ENCODE assay signal across 10 cellular contexts in genomic region chr1:109250454-109251276, GRCh38. TPM values are rescaled to one million over a fixed set of nuclear protein-coding genes. Genes with fewer than 3 reads are reported as not detected.
DNase-seq lines count a peak whose midpoint lies in the region; ATAC-seq, FAIRE-seq and TF ChIP-seq lines count a peak whose summit lies in the region.
"Had no signal": no experiment of that assay in that cellular context is flagged by ENCODE, and none has a peak within 500 bp of the region (broad histone marks: within the 10 kb centered on the region; RNA-seq: fewer than 3 reads in every experiment).

No MANE protein-coding gene starts in this region.

- H3K27ac Mint-ChIP-seq in neural progenitor cell, result no peak overlapping the region

- no peaks in the 10 kb centered on the region for H3K9me3 ChIP-seq in Karpas-422 (ENCODE audit: low read length)
- no peaks in the 10 kb centered on the region; a peak in 2 of 4 replicates for H3K9me3 ChIP-seq in H1 (ENCODE audit: insufficient read depth in 2 of 2, low read depth in 1 of 2, low read length in 1 of 2)
- H3K9me3 ChIP-seq in neural progenitor cell (ENCODE audit: low read depth), result no peaks in the 10 kb centered on the region
- no peaks in the 10 kb centered on the region for H3K9me3 ChIP-seq in colonic mucosa

- no peak overlapping the region for H2BK20ac ChIP-seq in H1 (ENCODE audit: low read length)

- H3K27ac ChIP-seq in C4-2B, result peak overlapping the region; percentile 57; the same call in 1 of the 2 replicates
- H3K27ac ChIP-seq in Karpas-422 (ENCODE audit: low read length), result no peak overlapping the region
- H3K27ac ChIP-seq in H1 (ENCODE audit: low read depth, low read length), result no peak overlapping the region
- no peak overlapping the region for H3K27ac ChIP-seq in neural progenitor cell
- no peak overlapping the region for H3K27ac ChIP-seq in colonic mucosa

- FAIRE-seq in H1 (lab: Jason Lieb, UNC), result no peak
- FAIRE-seq: colon had no signal

- DNase-seq in Karpas-422 (no peak), H1 (ENCODE audit: low read depth in 1 of 2, low spot score in 2 of 2) (no peak), neural progenitor cell (ENCODE audit: low spot score) (no peak), mucosa of gallbladder (ENCODE audit: low spot score) (no peak), colonic mucosa (no peak), Ammon's horn (ENCODE audit: low spot score) (no peak)
- DNase-seq: NCI-H187 had no signal

- H3K4me1 ChIP-seq in Karpas-422 (ENCODE audit: low read length) (peaks cover 18% of the 10 kb centered on the region), H1 (replicated peaks in 1 of 4; ENCODE audit: control insufficient read depth in 3 of 4, insufficient read depth in 4 of 4, low read length in 3 of 4) (peaks cover 5 to 39% (median 36%) of the 10 kb centered on the region in 4 experiments), neural progenitor cell (peaks cover 42% of the 10 kb centered on the region), colonic mucosa (no peaks in the 10 kb centered on the region)

- no peak overlapping the region for H3K4ac ChIP-seq in H1 (replicated peaks; ENCODE audit: insufficient read length, low read depth, low read length)

- 0 out of 2 replicates have a peak, but pooled peaks cover 5% of the 10 kb centered on the region for H4K20me1 ChIP-seq in Karpas-422 (ENCODE audit: insufficient read depth, low read depth, low read length)
- H4K20me1 ChIP-seq in H1 (replicated peaks in 1 of 2; ENCODE audit: control insufficient read depth in 1 of 2, insufficient read depth in 2 of 2, low read length in 2 of 2), result peaks cover 3 to 7% of the 10 kb centered on the region in 2 experiments
- H4K20me1 ChIP-seq in neural progenitor cell (ENCODE audit: low read depth), result peaks cover 4% of the 10 kb centered on the region

- H3K27me3 Mint-ChIP-seq in neural progenitor cell (ENCODE audit: insufficient read depth, low read depth), result peaks cover 10% of the 10 kb centered on the region

- H3K79me1 ChIP-seq in H1 (ENCODE audit: low read depth, low read length), result peaks cover 9% of the 10 kb centered on the region; the same call in 1 of the 2 replicates

- no peak overlapping the region for H3K14ac ChIP-seq in H1 (ENCODE audit: insufficient read length)

- H3K36me3 ChIP-seq in Karpas-422 (ENCODE audit: insufficient read depth, low read length) (no peaks in the 10 kb centered on the region), H1 (ENCODE audit: control insufficient read depth in 2 of 4, insufficient read depth in 4 of 4, low read length in 3 of 4) (peaks cover 0 to 8% (median 0%) of the 10 kb centered on the region in 4 experiments; a peak in 3 of 8 replicates), neural progenitor cell (no peaks in the 10 kb centered on the region), colonic mucosa (no peaks in the 10 kb centered on the region)

- intact Hi-C loops in colonic mucosa (cut with DNase I), result no loop called here

- no peak overlapping the region; the same call in 1 of the 2 replicates for H4K8ac ChIP-seq in H1 (ENCODE audit: extremely low read depth, insufficient read depth, low read length)

- H3K4me3 Mint-ChIP-seq in neural progenitor cell, result peak overlapping the region; percentile 83

- WGBS in H1 (ENCODE audit: extremely low coverage in 1 of 2, insufficient coverage in 1 of 2, insufficient read length in 1 of 2, insufficient replicate concordance in 2 of 2, low coverage in 1 of 2, low lambda C conversion rate in 2 of 2, missing lambda C conversion rate in 1 of 2), 2 experiments, result 90% methylated on average over 31 of the region's 33 CpGs; no CpG with 5 or more reads in 1 of the 2 experiments

- no peak overlapping the region for H4K91ac ChIP-seq in H1 (replicated peaks; ENCODE audit: insufficient read length, low read length)

- 0 out of 2 replicates have a peak overlapping the region, but pooled peaks have one; percentile 2 for H2AK5ac ChIP-seq in H1 (ENCODE audit: low read depth, low read length)

- H2BK15ac ChIP-seq in H1 (ENCODE audit: low read length), result no peak overlapping the region

- peak overlapping the region; percentile 61; the same call in 1 of the 2 replicates for H3K4me3 ChIP-seq in Karpas-422 (ENCODE audit: low read length)
- H3K4me3 ChIP-seq in H1 (ENCODE audit: extremely low read depth in 1 of 4, insufficient read depth in 2 of 4, low read depth in 3 of 4, low read length in 4 of 4), result peak overlapping the region; percentile 28 to 62 (median 34); a peak in 5 of 8 replicates
- H3K4me3 ChIP-seq in neural progenitor cell, result peak overlapping the region; percentile 67
- H3K4me3 ChIP-seq in colonic mucosa, result no peak overlapping the region

- no peak overlapping the region for H2BK120ac ChIP-seq in H1 (replicated peaks; ENCODE audit: low read depth, low read length)

- peaks cover 42% of the 10 kb centered on the region for H3F3A ChIP-seq in neural progenitor cell (ENCODE audit: low read depth)

- H3K4me1 Mint-ChIP-seq in neural progenitor cell, result peaks cover 47% of the 10 kb centered on the region

- no peak for ATAC-seq in HG03025 (IDR thresholded peaks at IDR 0.05; ENCODE audit: low FRiP score, unreplicated experiment)

- POLR2A ChIA-PET in H1 (lab: Charles Lee; ENCODE audit: partially characterized antibody), result interaction anchor here (0.9 to 12.2 kb wide), 7 partner anchors 9 to 150 kb away, joined by 3 to 252 read pairs (median 6); no protein-coding TSS in a partner anchor

- peaks cover 3% of the 10 kb centered on the region; the same call in 1 of the 2 replicates for H3K23me2 ChIP-seq in H1 (ENCODE audit: low read depth, low read length)

- TF ChIP-seq CTCF in C4-2B (conservative IDR thresholded peaks at IDR 0.05) (no peak), H1 (IDR thresholded peaks at IDR 0.05; ENCODE audit: control extremely low read depth in 1 of 3, insufficient read depth in 1 of 3, low read depth in 1 of 3, low read length in 3 of 3) (no peak), neural progenitor cell (IDR thresholded peaks at IDR 0.05) (no peak), colonic mucosa (IDR thresholded peaks at IDR 0.05) (no peak)

- H3K27me3 ChIP-seq in Karpas-422 (ENCODE audit: low read length) (no peaks in the 10 kb centered on the region), H1 (replicated peaks in 1 of 4; ENCODE audit: control insufficient read depth in 3 of 4, extremely low read depth in 1 of 4, insufficient read depth in 3 of 4, low read length in 3 of 4) (peaks cover 0 to 22% (median 16%) of the 10 kb centered on the region in 4 experiments; a peak in 5 of 7 replicates), neural progenitor cell (peaks cover 8% of the 10 kb centered on the region), colonic mucosa (no peaks in the 10 kb centered on the region)

- peaks cover 23% of the 10 kb centered on the region for H3K9me3 Mint-ChIP-seq in neural progenitor cell

- H3K4me2 ChIP-seq in Karpas-422 (ENCODE audit: low read depth, low read length, poor library complexity, severe bottlenecking) (peak overlapping the region; percentile 65), H1 (ENCODE audit: insufficient read depth in 1 of 2, low read depth in 2 of 2, low read length in 2 of 2) (peak overlapping the region; percentile 54 to 84; a peak in 3 of 4 replicates), neural progenitor cell (peak overlapping the region; percentile 94)

- CTCF ChIA-PET in H1 (lab: Charles Lee; ENCODE audit: partially characterized antibody), result interaction anchor here (0.6 to 28.7 kb wide), 11 partner anchors 9 to 229 kb away, joined by 3 to 651 read pairs (median 4); partner anchors contain the start of genes SARS1 and SORT1

- TF ChIP-seq RAD21 in H1 (IDR thresholded peaks at IDR 0.05 in 1 of 2, conservative IDR thresholded peaks at IDR 0.05 in 1 of 2; ENCODE audit: low read depth in 2 of 2, low read length in 2 of 2), result no peak

- H3K18ac ChIP-seq in H1 (ENCODE audit: extremely low read depth, low read length), result no peak overlapping the region; the same call in 1 of the 2 replicates

- no peak for TF ChIP-seq POLR2A in H1 (IDR thresholded peaks at IDR 0.05; ENCODE audit: control extremely low read depth in 1 of 2, low read depth in 2 of 2, low read length in 2 of 2)

- no peak overlapping the region for H2AFZ ChIP-seq in Karpas-422 (ENCODE audit: low read length)
- no peak overlapping the region for H2AFZ ChIP-seq in H1 (ENCODE audit: low read length)
- H2AFZ ChIP-seq in neural progenitor cell (replicated peaks), result no peak overlapping the region

- H3K79me2 ChIP-seq in Karpas-422 (ENCODE audit: low read length) (no peaks in the 10 kb centered on the region), H1 (ENCODE audit: control insufficient read depth in 1 of 2, insufficient read depth in 2 of 2, low read length in 2 of 2) (peaks cover 0 to 27% of the 10 kb centered on the region in 2 experiments; a peak in 1 of 4 replicates), neural progenitor cell (ENCODE audit: low read depth) (peaks cover 61% of the 10 kb centered on the region)

- peaks cover 27% of the 10 kb centered on the region for H3K36me3 Mint-ChIP-seq in neural progenitor cell

- H4K5ac ChIP-seq in H1 (ENCODE audit: insufficient read length, low read depth, low read length), result no peak overlapping the region

- peak overlapping the region; percentile 43; the same call in 1 of the 2 replicates for H2BK12ac ChIP-seq in H1 (ENCODE audit: low read depth, low read length)

- H3K9ac ChIP-seq in Karpas-422 (ENCODE audit: low read length) (no peak overlapping the region), H1 (replicated peaks in 1 of 4; ENCODE audit: extremely low read depth in 1 of 4, low read depth in 3 of 4, low read length in 3 of 4) (no peak overlapping the region), neural progenitor cell (no peak overlapping the region), colonic mucosa (ENCODE audit: low read depth in 2 of 2, low read length in 2 of 2) (no peak overlapping the region)

- peak overlapping the region; percentile 35; the same call in 1 of the 2 replicates for H2BK5ac ChIP-seq in H1 (ENCODE audit: low read depth, low read length)

- TF ChIP-seq EP300 in H1 (IDR thresholded peaks at IDR 0.05; ENCODE audit: borderline replicate concordance in 1 of 2, low read depth in 2 of 2, low read length in 2 of 2), result no peak

- H3K9me2 ChIP-seq in Karpas-422 (replicated peaks; ENCODE audit: insufficient read depth, low read length), result no peaks in the 10 kb centered on the region

- H3K23ac ChIP-seq in H1 (ENCODE audit: insufficient read length), result no peak overlapping the region

- no peak overlapping the region for H3K56ac ChIP-seq in H1 (replicated peaks; ENCODE audit: insufficient read length, low read depth, low read length)

RNA-seq across cellular contexts. Expression of gene CELSR2, which starts 1.3 kb away (rescaled TPM):
- total RNA-seq in Karpas-422 (2014; rRNA removed; shearing (Covaris generic); ENCODE audit: low replicate concordance), result 0.43 and 1.2 TPM in 2 replicates
- 27.7 and 28.0 TPM in 2 replicates for total RNA-seq in H1 (2021; fragmentation: NEBNext Ultra II Directional; extraction: Animal tissue kit (Norgen Biotek cat#: 25700))
- polyA plus RNA-seq in H1 (2011; rRNA removed), result 12.0 and 25.9 TPM in 2 replicates
- polyA plus RNA-seq in H1 (2011; cell fraction: cytosol; rRNA removed), result 12.4 TPM
- polyA plus RNA-seq in H1 (2011; cell fraction: nucleus; rRNA removed), result 59.6 TPM
- 15.3 to 24.5 TPM (median 21.9 TPM) in 4 replicates for polyA plus RNA-seq in H1 (2012, experiment 1 of 2)
- 16.0 TPM for polyA plus RNA-seq in H1 (2012, experiment 2 of 2)
- polyA plus RNA-seq in H1 (2013, experiment 1 of 2), result 19.9 TPM
- 16.0 TPM for polyA plus RNA-seq in H1 (2013, experiment 2 of 2)
- polyA minus RNA-seq in H1 (2011; rRNA and poly(A)+ RNA removed), result 37.3 and 50.6 TPM in 2 replicates
- 28.1 TPM for polyA minus RNA-seq in H1 (2011; cell fraction: cytosol; rRNA and poly(A)+ RNA removed)
- polyA minus RNA-seq in H1 (2011; cell fraction: nucleus; rRNA and poly(A)+ RNA removed), result 39.4 TPM
- 11.1 and 26.5 TPM in 2 replicates for total RNA-seq in neural progenitor cell (ENCODE audit: low replicate concordance)
- total RNA-seq in mucosa of gallbladder, result 20.9 TPM
- total RNA-seq in colonic mucosa, result 1 to 10 TPM; 4.2 to 6.1 TPM

RNA-seq across cellular contexts. Expression of gene PSRC1, which starts 32.3 kb away (rescaled TPM):
- 6.3 and 24.2 TPM in 2 replicates for total RNA-seq in Karpas-422 (2014; rRNA removed; shearing (Covaris generic); ENCODE audit: low replicate concordance)
- total RNA-seq in H1 (2021; fragmentation: NEBNext Ultra II Directional; extraction: Animal tissue kit (Norgen Biotek cat#: 25700)), result 67.3 and 69.6 TPM in 2 replicates
- polyA plus RNA-seq in H1 (2011; rRNA removed), result 56.1 and 83.3 TPM in 2 replicates
- polyA plus RNA-seq in H1 (2011; cell fraction: cytosol; rRNA removed), result 61.4 TPM
- 94.4 TPM for polyA plus RNA-seq in H1 (2011; cell fraction: nucleus; rRNA removed)
- polyA plus RNA-seq in H1 (2012, experiment 1 of 2), result 49.1 to 60.0 TPM (median 56.5 TPM) in 4 replicates
- polyA plus RNA-seq in H1 (2012, experiment 2 of 2), result 58.9 TPM
- 54.5 TPM for polyA plus RNA-seq in H1 (2013, experiment 1 of 2)
- polyA plus RNA-seq in H1 (2013, experiment 2 of 2), result 53.3 TPM
- 16.6 and 25.5 TPM in 2 replicates for polyA minus RNA-seq in H1 (2011; rRNA and poly(A)+ RNA removed)
- 24.0 TPM for polyA minus RNA-seq in H1 (2011; cell fraction: cytosol; rRNA and poly(A)+ RNA removed)
- 21.1 TPM for polyA minus RNA-seq in H1 (2011; cell fraction: nucleus; rRNA and poly(A)+ RNA removed)
- 78.1 and 134 TPM in 2 replicates for total RNA-seq in neural progenitor cell (ENCODE audit: low replicate concordance)
- 7.4 TPM for total RNA-seq in mucosa of gallbladder
- 10 to 100 TPM in 1 of 2 donors, 1 to 10 TPM in 1; 6.5 to 36.0 TPM for total RNA-seq in colonic mucosa

RNA-seq across cellular contexts. Expression of gene SARS1, which starts 36.9 kb away (rescaled TPM):
- 184 and 248 TPM in 2 replicates for total RNA-seq in Karpas-422 (2014; rRNA removed; shearing (Covaris generic); ENCODE audit: low replicate concordance)
- total RNA-seq in H1 (2021; fragmentation: NEBNext Ultra II Directional; extraction: Animal tissue kit (Norgen Biotek cat#: 25700)), result 136 and 146 TPM in 2 replicates
- polyA plus RNA-seq in H1 (2011; rRNA removed), result 83.1 and 97.1 TPM in 2 replicates
- 145 TPM for polyA plus RNA-seq in H1 (2011; cell fraction: cytosol; rRNA removed)
- 134 TPM for polyA plus RNA-seq in H1 (2011; cell fraction: nucleus; rRNA removed)
- polyA plus RNA-seq in H1 (2012, experiment 1 of 2), result 150 to 162 TPM (median 155 TPM) in 4 replicates
- polyA plus RNA-seq in H1 (2012, experiment 2 of 2), result 71.7 TPM
- 89.1 TPM for polyA plus RNA-seq in H1 (2013, experiment 1 of 2)
- polyA plus RNA-seq in H1 (2013, experiment 2 of 2), result 87.4 TPM
- polyA minus RNA-seq in H1 (2011; rRNA and poly(A)+ RNA removed), result 87.1 and 97.9 TPM in 2 replicates
- 50.2 TPM for polyA minus RNA-seq in H1 (2011; cell fraction: cytosol; rRNA and poly(A)+ RNA removed)
- polyA minus RNA-seq in H1 (2011; cell fraction: nucleus; rRNA and poly(A)+ RNA removed), result 67.5 TPM
- total RNA-seq in neural progenitor cell (ENCODE audit: low replicate concordance), result 118 and 128 TPM in 2 replicates
- 113 TPM for total RNA-seq in mucosa of gallbladder
- total RNA-seq in colonic mucosa, result 100 to 1,000 TPM; 139 to 193 TPM

RNA-seq across cellular contexts. Expression of gene MYBPHL, which starts 56.1 kb away (rescaled TPM):
- 0.14 and 4.3 TPM in 2 replicates for total RNA-seq in Karpas-422 (2014; rRNA removed; shearing (Covaris generic); ENCODE audit: low replicate concordance)
- 0.30 TPM in 1 of 2 replicates, not detected in the other for total RNA-seq in H1 (2021; fragmentation: NEBNext Ultra II Directional; extraction: Animal tissue kit (Norgen Biotek cat#: 25700))
- polyA plus RNA-seq in H1 (2011; rRNA removed), result 0.24 and 0.58 TPM in 2 replicates
- 0.17 TPM for polyA plus RNA-seq in H1 (2011; cell fraction: cytosol; rRNA removed)
- polyA plus RNA-seq in H1 (2011; cell fraction: nucleus; rRNA removed), result 0.66 TPM
- polyA plus RNA-seq in H1 (2012, experiment 1 of 2), result 0.20 to 0.83 TPM (median 0.55 TPM) in 3 of 4 replicates, not detected in the other
- polyA plus RNA-seq in H1 (2012, experiment 2 of 2), result not detected
- 0.24 TPM for polyA plus RNA-seq in H1 (2013, experiment 1 of 2)
- polyA plus RNA-seq in H1 (2013, experiment 2 of 2), result 0.09 TPM
- polyA minus RNA-seq in H1 (2011; rRNA and poly(A)+ RNA removed), result 0.37 TPM in 1 of 2 replicates, not detected in the other
- 0.81 TPM for polyA minus RNA-seq in H1 (2011; cell fraction: cytosol; rRNA and poly(A)+ RNA removed)
- not detected for polyA minus RNA-seq in H1 (2011; cell fraction: nucleus; rRNA and poly(A)+ RNA removed)
- total RNA-seq in neural progenitor cell (ENCODE audit: low replicate concordance), result not detected in 2 replicates
- 0.20 TPM for total RNA-seq in mucosa of gallbladder
- total RNA-seq in colonic mucosa, result not detected
